In the genomic region with DNA sequence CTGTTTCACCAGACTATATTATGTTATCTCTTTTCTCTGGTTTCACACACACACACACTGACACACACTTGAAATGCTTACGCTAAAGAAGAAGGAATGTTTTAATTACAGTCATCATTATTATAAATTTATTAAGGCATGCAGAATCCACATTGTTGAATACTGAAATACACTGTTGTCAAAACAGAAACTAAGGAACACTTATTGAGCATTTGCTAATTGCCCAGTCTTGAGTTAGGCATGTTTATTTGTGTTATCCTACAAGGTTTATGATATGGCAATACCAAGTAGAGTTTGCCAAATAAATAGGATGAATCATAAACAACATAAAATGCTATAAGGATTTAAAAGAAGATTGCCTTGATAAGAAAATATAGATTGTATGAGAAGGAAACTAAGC, we compare ENCODE assay signal across 20 cellular contexts.
DNase-seq lines count a peak whose midpoint lies in the region; ATAC-seq and TF ChIP-seq lines count a peak whose summit lies in the region.
"Had no signal": no experiment of that assay in that cellular context is flagged by ENCODE, and none has a peak within 500 bp of the region (broad histone marks: within the 10 kb centered on the region; RNA-seq: fewer than 3 reads in every experiment).

No MANE protein-coding gene starts in this region.

- H3K79me2 ChIP-seq in OCI-LY7 (ENCODE audit: insufficient read depth, low read depth, low read length): no peaks in the 10 kb centered on the region

- no peaks in the 10 kb centered on the region for H3K9me3 Mint-ChIP-seq in MCF 10A (ENCODE audit: unreplicated experiment)
- peaks cover 0 to 15% of the 10 kb centered on the region in 2 donors for H3K9me3 Mint-ChIP-seq in stimulated activated naive CD8-positive, alpha-beta T cell treated with anti-CD3 and anti-CD28 coated beads, Interleukin-15, amount 100 ng/mL, for 72 hours

- DNase-seq in MCF 10A (ENCODE audit: unreplicated experiment): peak; percentile 8
- no peak for DNase-seq in breast epithelium (ENCODE audit: low spot score in 2 of 2)
- peak; percentile 7 for DNase-seq in choroid plexus epithelial cell (ENCODE audit: low read depth)
- DNase-seq in iris pigment epithelial cell (ENCODE audit: low read depth): peak; percentile 20
- no peak for DNase-seq in stimulated activated naive CD8-positive, alpha-beta T cell treated with anti-CD3 and anti-CD28 coated beads, Interleukin-15, amount 100 ng/mL, for 72 hours
- DNase-seq in OCI-LY7 (ENCODE audit: low spot score): no peak
- DNase-seq in HPDE6-E6E7 (ENCODE audit: extremely low spot score): no peak
- DNase-seq: ACHN, DMS153, GM23248, H7, KBM-7, MM.1S, NCI-H2029 treated with DMSO at 0.1 percent for 48 hours, NCI-H2227 treated with DMSO at 0.1 percent for 48 hours, NCI-H526 treated with DMSO at 0.1 percent for 48 hours, SHP77 had no signal

- H4K20me1 ChIP-seq in OCI-LY7 (ENCODE audit: insufficient read depth, low read length): no peaks in the 10 kb centered on the region

- no peak for TF ChIP-seq POLR2A in breast epithelium (IDR thresholded peaks at IDR 0.05)

- no peak overlapping the region for H3K4me3 ChIP-seq in breast epithelium
- no peak overlapping the region for H3K4me3 ChIP-seq in choroid plexus epithelial cell (ENCODE audit: low read depth, low read length)
- H3K4me3 ChIP-seq in OCI-LY7 (ENCODE audit: low read depth, low read length, poor library complexity, severe bottlenecking): no peak overlapping the region
- H3K4me3 ChIP-seq: GM23248 had no signal

- CTCF ChIA-PET in MCF 10A (lab: Yijun Ruan, JAX) (no interaction called here), OCI-LY7 (lab: Charles Lee; ENCODE audit: unreplicated experiment) (no interaction called here)

- no peak overlapping the region for H3K4me2 ChIP-seq in OCI-LY7 (ENCODE audit: low read length)

- H3K4me1 ChIP-seq in breast epithelium (no peaks in the 10 kb centered on the region), OCI-LY7 (ENCODE audit: insufficient read depth, low read length, poor library complexity, severe bottlenecking) (no peaks in the 10 kb centered on the region)

- peaks cover 17% of the 10 kb centered on the region for H3K4me1 Mint-ChIP-seq in MCF 10A (ENCODE audit: insufficient read depth, unreplicated experiment)
- no peaks in the 10 kb centered on the region for H3K4me1 Mint-ChIP-seq in stimulated activated naive CD8-positive, alpha-beta T cell treated with anti-CD3 and anti-CD28 coated beads, Interleukin-15, amount 100 ng/mL, for 72 hours

- H3K27me3 Mint-ChIP-seq in MCF 10A (ENCODE audit: insufficient read depth, unreplicated experiment): no peaks in the 10 kb centered on the region
- no peaks in the 10 kb centered on the region for H3K27me3 Mint-ChIP-seq in stimulated activated naive CD8-positive, alpha-beta T cell treated with anti-CD3 and anti-CD28 coated beads, Interleukin-15, amount 100 ng/mL, for 72 hours

- no peak overlapping the region for H2AFZ ChIP-seq in OCI-LY7 (ENCODE audit: low read length)
- H2AFZ ChIP-seq: GM23248 had no signal

- intact Hi-C loops in MCF 10A (cut with micrococcal nuclease): no loop called here
- intact Hi-C loops in breast epithelium (cut with DNase I; ENCODE audit: low total_unique reads): no loop called here
- intact Hi-C loops in OCI-LY7 (cut with micrococcal nuclease; ENCODE audit: unreplicated experiment): no loop called here

- no TSS peak for BruUV-seq in MCF 10A (replicated peaks; lab: Mats Ljungman, UMichigan)
- no TSS peak for BruUV-seq in OCI-LY7 (replicated peaks; lab: Mats Ljungman, UMichigan)

- H3K9me3 ChIP-seq in breast epithelium (no peaks in the 10 kb centered on the region), OCI-LY7 (ENCODE audit: low read length) (no peaks in the 10 kb centered on the region)

- H3K4me3 Mint-ChIP-seq in MCF 10A (ENCODE audit: unreplicated experiment): no peak overlapping the region
- no peak overlapping the region for H3K4me3 Mint-ChIP-seq in stimulated activated naive CD8-positive, alpha-beta T cell treated with anti-CD3 and anti-CD28 coated beads, Interleukin-15, amount 100 ng/mL, for 72 hours

- no peak for ATAC-seq in stimulated activated naive CD8-positive, alpha-beta T cell treated with anti-CD3 and anti-CD28 coated beads, Interleukin-15, amount 100 ng/mL, for 72 hours
- ATAC-seq: Panc1 had no signal

- POLR2A ChIA-PET in MCF 10A (lab: Yijun Ruan, JAX) (no interaction called here), OCI-LY7 (lab: Charles Lee) (no interaction called here)

- H3K27me3 ChIP-seq in breast epithelium: no peaks in the 10 kb centered on the region

- peak overlapping the region; percentile 30 for H3K27ac Mint-ChIP-seq in MCF 10A (ENCODE audit: low read depth, unreplicated experiment)
- H3K27ac Mint-ChIP-seq in stimulated activated naive CD8-positive, alpha-beta T cell treated with anti-CD3 and anti-CD28 coated beads, Interleukin-15, amount 100 ng/mL, for 72 hours: no peak overlapping the region

- TF ChIP-seq CTCF in MCF 10A (IDR thresholded peaks at IDR 0.05; ENCODE audit: unreplicated experiment) (no peak), breast epithelium (IDR thresholded peaks at IDR 0.05) (no peak), choroid plexus epithelial cell (conservative IDR thresholded peaks at IDR 0.05; ENCODE audit: low read depth, low read length) (no peak), OCI-LY7 (conservative IDR thresholded peaks at IDR 0.05; ENCODE audit: low read length) (no peak)

- H3K36me3 ChIP-seq in breast epithelium (no peaks in the 10 kb centered on the region), OCI-LY7 (ENCODE audit: insufficient read depth, low read length) (no peaks in the 10 kb centered on the region)

- no peaks in the 10 kb centered on the region for H3K36me3 Mint-ChIP-seq in MCF 10A (ENCODE audit: insufficient read depth, unreplicated experiment)

- H3K9me2 ChIP-seq in OCI-LY7 (ENCODE audit: insufficient read depth, low read length): no peaks in the 10 kb centered on the region

- H3K27ac ChIP-seq in breast epithelium (no peak overlapping the region), OCI-LY7 (ENCODE audit: low read depth, low read length, poor library complexity, severe bottlenecking) (no peak overlapping the region)
- H3K27ac ChIP-seq: 22Rv1, GM23248, RWPE1 had no signal

Comparison
In these comparisons a context has a peak if more than half of its experiments do, and no peak if none do; other contexts are left out.
1. DNase-seq: peak in MCF 10A (single experiment), choroid plexus epithelial cell (single experiment) and iris pigment epithelial cell (single experiment); none in breast epithelium (0 of 2), stimulated activated naive CD8-positive, alpha-beta T cell treated with anti-CD3 and anti-CD28 coated beads, Interleukin-15, amount 100 ng/mL, for 72 hours (0 of 2), OCI-LY7 (single experiment) and HPDE6-E6E7 (single experiment).